In genomic region chr3:71062037-71062919, GRCh38 we compare ENCODE assay signal across 8 cellular contexts.
DNase-seq lines count a peak whose midpoint lies in the region; ATAC-seq and TF ChIP-seq lines count a peak whose summit lies in the region.

No MANE protein-coding gene starts in this region.

- peaks cover 0 to 22% of the 10 kb centered on the region in 2 donors for H3K36me3 Mint-ChIP-seq in CD4-positive, alpha-beta memory T cell
- peaks cover 25% of the 10 kb centered on the region for H3K36me3 Mint-ChIP-seq in activated T-cell treated with anti-CD3 and anti-CD28 coated beads, Interleukin-2, amount 50 U/mL, for 4 hours (ENCODE audit: insufficient read depth)

- TF ChIP-seq CTCF in Peyer's patch (IDR thresholded peaks at IDR 0.05) (no peak), psoas muscle (IDR thresholded peaks at IDR 0.05) (no peak)

- TF ChIP-seq POLR2A in Peyer's patch (IDR thresholded peaks at IDR 0.05): no peak

- H3K27me3 Mint-ChIP-seq in CD4-positive, alpha-beta memory T cell: no peaks in the 10 kb centered on the region
- no peaks in the 10 kb centered on the region for H3K27me3 Mint-ChIP-seq in activated T-cell treated with anti-CD3 and anti-CD28 coated beads, Interleukin-2, amount 50 U/mL, for 4 hours (ENCODE audit: low read depth)

- WGBS in psoas muscle, 3 donors: 21 to 40% (median 22%) methylated on average over 14 of the region's 14 CpGs

- no peaks in the 10 kb centered on the region for H3K9me3 Mint-ChIP-seq in CD4-positive, alpha-beta memory T cell
- no peaks in the 10 kb centered on the region for H3K9me3 Mint-ChIP-seq in activated T-cell treated with anti-CD3 and anti-CD28 coated beads, Interleukin-2, amount 50 U/mL, for 4 hours

- ATAC-seq in psoas muscle (no peak), GM19463 (IDR thresholded peaks at IDR 0.05; ENCODE audit: unreplicated experiment) (no peak)
- ATAC-seq in activated T-cell treated with anti-CD3 and anti-CD28 coated beads, Interleukin-2, amount 50 U/mL, for 4 hours: no peak

- CTCF ChIA-PET in CD4-positive, alpha-beta memory T cell (lab: Charles Lee; ENCODE audit: partially characterized antibody): interaction anchor here (1.3 to 3.6 kb wide), 7 partner anchors 10 to 449 kb away, joined by 3 to 14 read pairs (median 5); no protein-coding TSS in a partner anchor

- peak overlapping the region; percentile 49 to 90 for H3K4me3 ChIP-seq in CD4-positive, alpha-beta memory T cell (ENCODE audit: low read length in 2 of 2)
- H3K4me3 ChIP-seq in Peyer's patch (peak overlapping the region; percentile 58 to 79 (median 72)), psoas muscle (peak overlapping the region; percentile 71)

- no peak overlapping the region for H3K27ac Mint-ChIP-seq in CD4-positive, alpha-beta memory T cell

- no peaks in the 10 kb centered on the region for H3K27me3 ChIP-seq in CD4-positive, alpha-beta memory T cell (ENCODE audit: insufficient read depth, low read length)
- no peaks in the 10 kb centered on the region for H3K27me3 ChIP-seq in Peyer's patch
- no peaks in the 10 kb centered on the region for H3K27me3 ChIP-seq in psoas muscle (ENCODE audit: insufficient read depth in 3 of 3, low read length in 2 of 3)

- peak in 1 of 5 donors; percentile 29 for DNase-seq in CD4-positive, alpha-beta memory T cell
- no peak for DNase-seq in Peyer's patch
- peak; percentile 42 for DNase-seq in fibroblast of gingiva (ENCODE audit: low read depth)
- no peak for DNase-seq in psoas muscle
- DNase-seq in amygdala (lab: John Stamatoyannopoulos, UW): no peak
- DNase-seq in AG08396 (ENCODE audit: low spot score): no peak
- no peak for DNase-seq in activated T-cell treated with anti-CD3 and anti-CD28 coated beads, Interleukin-2, amount 50 U/mL, for 4 hours

- no peaks in the 10 kb centered on the region for H3K36me3 ChIP-seq in CD4-positive, alpha-beta memory T cell (ENCODE audit: insufficient read depth, low read length)
- H3K36me3 ChIP-seq in Peyer's patch: no peaks in the 10 kb centered on the region
- no peaks in the 10 kb centered on the region for H3K36me3 ChIP-seq in psoas muscle (ENCODE audit: insufficient read depth in 1 of 2, low read depth in 1 of 2)

- POLR2A ChIA-PET in CD4-positive, alpha-beta memory T cell (lab: Charles Lee; ENCODE audit: partially characterized antibody): interaction anchor here (0.8 to 7.9 kb wide), 16 partner anchors 13 to 521 kb away, joined by 3 to 97 read pairs (median 9); partner anchors contain the start of gene FOXP1

- H3K4me1 ChIP-seq in CD4-positive, alpha-beta memory T cell (ENCODE audit: insufficient read depth, low read length): peaks cover 73% of the 10 kb centered on the region
- H3K4me1 ChIP-seq in Peyer's patch (peaks cover 0 to 57% (median 25%) of the 10 kb centered on the region in 4 donors), psoas muscle (peaks cover 67% of the 10 kb centered on the region)

- peaks cover 18 to 69% (median 58%) of the 10 kb centered on the region in 4 donors for H3K4me1 Mint-ChIP-seq in CD4-positive, alpha-beta memory T cell
- peaks cover 62% of the 10 kb centered on the region for H3K4me1 Mint-ChIP-seq in activated T-cell treated with anti-CD3 and anti-CD28 coated beads, Interleukin-2, amount 50 U/mL, for 4 hours (ENCODE audit: low read depth)

- H3K27ac ChIP-seq in CD4-positive, alpha-beta memory T cell (ENCODE audit: low read depth, low read length): peak overlapping the region; percentile 90
- H3K27ac ChIP-seq in Peyer's patch: peak overlapping the region; percentile 80 to 96 (median 92)
- peak overlapping the region; percentile 96 for H3K27ac ChIP-seq in psoas muscle

- no peak overlapping the region for H3K4me3 Mint-ChIP-seq in CD4-positive, alpha-beta memory T cell
- no peak overlapping the region for H3K4me3 Mint-ChIP-seq in activated T-cell treated with anti-CD3 and anti-CD28 coated beads, Interleukin-2, amount 50 U/mL, for 4 hours

- no peaks in the 10 kb centered on the region for H3K9me3 ChIP-seq in CD4-positive, alpha-beta memory T cell (ENCODE audit: control insufficient read depth in 1 of 2, low read length in 2 of 2)
- H3K9me3 ChIP-seq in Peyer's patch (no peaks in the 10 kb centered on the region), psoas muscle (no peaks in the 10 kb centered on the region)

- intact Hi-C loops in CD4-positive, alpha-beta memory T cell (cut with micrococcal nuclease): loop anchor here (1.0 to 10.0 kb wide), 5 partner anchors 12 to 660 kb away; no protein-coding TSS in a partner anchor
- intact Hi-C loops in psoas muscle (cut with DNase I): loop anchor here (2.0 to 10.0 kb wide), 5 partner anchors 55 to 523 kb away; no protein-coding TSS in a partner anchor
